In genomic region chr6:135474362-135474761, GRCh38 we compare ENCODE assay signal across 18 cellular contexts. TPM values are rescaled to one million over a fixed set of nuclear protein-coding genes. Genes with fewer than 3 reads are reported as not detected.
DNase-seq lines count a peak whose midpoint lies in the region; ATAC-seq and TF ChIP-seq lines count a peak whose summit lies in the region.
"Had no signal": no experiment of that assay in that cellular context is flagged by ENCODE, and none has a peak within 500 bp of the region (broad histone marks: within the 10 kb centered on the region; RNA-seq: fewer than 3 reads in every experiment).

No MANE protein-coding gene starts in this region.

- intact Hi-C loops in activated CD8-positive, alpha-beta T cell treated with anti-CD3 and anti-CD28 coated beads for 36 hours (cut with micrococcal nuclease): no loop called here

- no peaks in the 10 kb centered on the region for H3K27me3 ChIP-seq in SJCRH30
- H3K27me3 ChIP-seq: BLaER1 had no signal

- no peaks in the 10 kb centered on the region for H3K9me3 ChIP-seq in SJCRH30 (replicated peaks)

- POLR2A ChIA-PET in activated CD8-positive, alpha-beta T cell treated with anti-CD3 and anti-CD28 coated beads for 36 hours (lab: Charles Lee): no interaction called here

- H3K4me1 ChIP-seq in SJCRH30: peaks cover 16% of the 10 kb centered on the region
- H3K4me1 ChIP-seq: BLaER1 had no signal

- peak; percentile 60 to 90 for ATAC-seq in activated T-cell treated with anti-CD3 and anti-CD28 coated beads, Interleukin-2, amount 50 U/mL, for 72 hours (replicated peaks in 1 of 2)
- ATAC-seq in stimulated activated effector memory CD8-positive, alpha-beta T cell treated with anti-CD3 and anti-CD28 coated beads, Interleukin-12 subunit alpha, Interleukin-12 subunit beta, amount 100 ng/mL, for 72 hours: peak; percentile 84
- no peak for ATAC-seq in activated CD8-positive, alpha-beta T cell treated with anti-CD3 and anti-CD28 coated beads for 36 hours
- ATAC-seq: HepG2 had no signal

- H3K4me1 Mint-ChIP-seq in activated T-cell treated with anti-CD3 and anti-CD28 coated beads, Interleukin-2, amount 50 U/mL, for 72 hours (ENCODE audit: low read depth): peaks cover 11% of the 10 kb centered on the region
- no peaks in the 10 kb centered on the region for H3K4me1 Mint-ChIP-seq in stimulated activated effector memory CD8-positive, alpha-beta T cell treated with anti-CD3 and anti-CD28 coated beads, Interleukin-12 subunit alpha, Interleukin-12 subunit beta, amount 100 ng/mL, for 72 hours
- no peaks in the 10 kb centered on the region for H3K4me1 Mint-ChIP-seq in activated CD8-positive, alpha-beta T cell treated with anti-CD3 and anti-CD28 coated beads for 36 hours (ENCODE audit: low read depth)
- H3K4me1 Mint-ChIP-seq: CD4-positive, alpha-beta memory T cell; IgD-negative memory B cell had no signal

- no peak for DNase-seq in activated T-cell treated with anti-CD3 and anti-CD28 coated beads, Interleukin-2, amount 50 U/mL, for 72 hours
- DNase-seq in activated T-cell treated with anti-CD3 and anti-CD28 coated beads for 4 hours (no peak), SJCRH30 (no peak), fibroblast of mammary gland (ENCODE audit: low read depth) (peak; percentile 46), HT-29 (ENCODE audit: low spot score) (no peak)
- DNase-seq in stimulated activated effector memory CD8-positive, alpha-beta T cell treated with anti-CD3 and anti-CD28 coated beads, Interleukin-12 subunit alpha, Interleukin-12 subunit beta, amount 100 ng/mL, for 72 hours (ENCODE audit: low spot score in 2 of 2): no peak
- DNase-seq in activated CD8-positive, alpha-beta T cell treated with anti-CD3 and anti-CD28 coated beads for 36 hours: no peak
- no peak for DNase-seq in stimulated activated CD4-positive, alpha-beta T cell treated with anti-CD3 and anti-CD28 coated beads, Interleukin-4, amount 100 ng/mL, for 24 hours
- DNase-seq: 8988T; CD4-positive, alpha-beta memory T cell; DMS153; DMS79; GDM1; HCEC 1CT had no signal

- peaks cover 15 to 24% of the 10 kb centered on the region in 2 donors for H3K36me3 Mint-ChIP-seq in activated T-cell treated with anti-CD3 and anti-CD28 coated beads, Interleukin-2, amount 50 U/mL, for 72 hours (ENCODE audit: insufficient read depth in 2 of 2)
- peaks cover 27% of the 10 kb centered on the region for H3K36me3 Mint-ChIP-seq in stimulated activated effector memory CD8-positive, alpha-beta T cell treated with anti-CD3 and anti-CD28 coated beads, Interleukin-12 subunit alpha, Interleukin-12 subunit beta, amount 100 ng/mL, for 72 hours
- H3K36me3 Mint-ChIP-seq in activated CD8-positive, alpha-beta T cell treated with anti-CD3 and anti-CD28 coated beads for 36 hours (ENCODE audit: low read depth): peaks cover 35% of the 10 kb centered on the region

- TF ChIP-seq CTCF in fibroblast of mammary gland (conservative IDR thresholded peaks at IDR 0.05; ENCODE audit: control insufficient read depth, insufficient read depth, low read depth, low read length): no peak
- TF ChIP-seq CTCF in activated CD8-positive, alpha-beta T cell treated with anti-CD3 and anti-CD28 coated beads for 36 hours (IDR thresholded peaks at IDR 0.05): no peak

- H3K4me3 Mint-ChIP-seq in activated T-cell treated with anti-CD3 and anti-CD28 coated beads, Interleukin-2, amount 50 U/mL, for 72 hours: no peak overlapping the region
- no peak overlapping the region for H3K4me3 Mint-ChIP-seq in stimulated activated effector memory CD8-positive, alpha-beta T cell treated with anti-CD3 and anti-CD28 coated beads, Interleukin-12 subunit alpha, Interleukin-12 subunit beta, amount 100 ng/mL, for 72 hours
- H3K4me3 Mint-ChIP-seq in activated CD8-positive, alpha-beta T cell treated with anti-CD3 and anti-CD28 coated beads for 36 hours: no peak overlapping the region
- H3K4me3 Mint-ChIP-seq: CD14-positive monocyte; CD4-positive, alpha-beta memory T cell; IgD-negative memory B cell had no signal

- H3K27me3 Mint-ChIP-seq in activated T-cell treated with anti-CD3 and anti-CD28 coated beads, Interleukin-2, amount 50 U/mL, for 72 hours (ENCODE audit: low read depth): no peaks in the 10 kb centered on the region
- no peaks in the 10 kb centered on the region for H3K27me3 Mint-ChIP-seq in activated CD8-positive, alpha-beta T cell treated with anti-CD3 and anti-CD28 coated beads for 36 hours
- H3K27me3 Mint-ChIP-seq: CD4-positive, alpha-beta memory T cell; IgD-negative memory B cell had no signal

- H3K4me3 ChIP-seq in SJCRH30 (no peak overlapping the region), fibroblast of mammary gland (ENCODE audit: control insufficient read depth, low read depth, low read length) (no peak overlapping the region)
- H3K4me3 ChIP-seq: BLaER1 had no signal

- H3K27ac Mint-ChIP-seq in activated T-cell treated with anti-CD3 and anti-CD28 coated beads, Interleukin-2, amount 50 U/mL, for 72 hours: no peak overlapping the region
- H3K27ac Mint-ChIP-seq in stimulated activated effector memory CD8-positive, alpha-beta T cell treated with anti-CD3 and anti-CD28 coated beads, Interleukin-12 subunit alpha, Interleukin-12 subunit beta, amount 100 ng/mL, for 72 hours: no peak overlapping the region
- no peak overlapping the region for H3K27ac Mint-ChIP-seq in activated CD8-positive, alpha-beta T cell treated with anti-CD3 and anti-CD28 coated beads for 36 hours
- H3K27ac Mint-ChIP-seq: CD14-positive monocyte; CD4-positive, alpha-beta memory T cell; IgD-negative memory B cell had no signal

- peaks cover 0 to 3% of the 10 kb centered on the region in 2 donors for H3K9me3 Mint-ChIP-seq in activated T-cell treated with anti-CD3 and anti-CD28 coated beads, Interleukin-2, amount 50 U/mL, for 72 hours
- H3K9me3 Mint-ChIP-seq in stimulated activated effector memory CD8-positive, alpha-beta T cell treated with anti-CD3 and anti-CD28 coated beads, Interleukin-12 subunit alpha, Interleukin-12 subunit beta, amount 100 ng/mL, for 72 hours: peaks cover 4% of the 10 kb centered on the region
- H3K9me3 Mint-ChIP-seq in activated CD8-positive, alpha-beta T cell treated with anti-CD3 and anti-CD28 coated beads for 36 hours: peaks cover 6% of the 10 kb centered on the region

- CTCF ChIA-PET in activated CD8-positive, alpha-beta T cell treated with anti-CD3 and anti-CD28 coated beads for 36 hours (lab: Charles Lee): interaction anchor here (0.7 to 1.4 kb wide), 2 partner anchors 12 to 752 kb away, joined by 3 to 5 read pairs; no protein-coding TSS in a partner anchor

- peaks cover 4% of the 10 kb centered on the region for H3K36me3 ChIP-seq in SJCRH30

- H3K27ac ChIP-seq in SJCRH30: peak overlapping the region; percentile 54
- H3K27ac ChIP-seq: BLaER1 had no signal

RNA-seq across cellular contexts. Expression of gene AHI1, which starts 23.2 kb away (rescaled TPM):
- 10 to 100 TPM; 48.7 to 62.8 TPM for total RNA-seq in activated T-cell treated with anti-CD3 and anti-CD28 coated beads, Interleukin-2, amount 50 U/mL, for 72 hours
- 15.7 and 17.8 TPM in 2 replicates for total RNA-seq in SJCRH30 (2014; rRNA removed; shearing (Covaris generic))
- 10 to 100 TPM; 32.1 to 33.3 TPM for total RNA-seq in activated CD8-positive, alpha-beta T cell treated with anti-CD3 and anti-CD28 coated beads for 36 hours
- 5.1 and 9.1 TPM in 2 replicates for total RNA-seq in HT-29 (2014; rRNA removed; shearing (Covaris generic))
